25 cellular contexts compared by ENCODE assay signal in genomic region chr10:71810048-71810750, GRCh38.
"Had no signal": no experiment of that assay in that cellular context is flagged by ENCODE, and none has a peak within 500 bp of the region (broad histone marks: within the 10 kb centered on the region; RNA-seq: fewer than 3 reads in every experiment).

No MANE protein-coding gene starts in this region.

- H3K4me3 Mint-ChIP-seq: activated CD4-positive, alpha-beta T cell treated with anti-CD3 and anti-CD28 coated beads for 36 hours; activated naive CD8-positive, alpha-beta T cell; naive thymus-derived CD8-positive, alpha-beta T cell; stimulated activated naive B cell treated with anti-CD40 and anti-IgM and Interleukin-4, amounts not matched to agents 10 μg/mL and 1 μg/mL and 100 μg/mL, for 72 hours had no signal

- H3K4me1 ChIP-seq: right lobe of liver had no signal

- H3K36me3 Mint-ChIP-seq: activated naive CD8-positive, alpha-beta T cell had no signal

- H3K4me3 ChIP-seq: body of pancreas, esophagus squamous epithelium, heart right ventricle, left lung, lower lobe of right lung, right lobe of liver, skin epidermis, stomach, tibial nerve had no signal

- H3K27ac Mint-ChIP-seq: activated CD4-positive, alpha-beta T cell treated with anti-CD3 and anti-CD28 coated beads for 36 hours; activated naive CD8-positive, alpha-beta T cell; naive thymus-derived CD8-positive, alpha-beta T cell; progenitor cell of endocrine pancreas; stimulated activated naive B cell treated with anti-CD40 and anti-IgM and Interleukin-4, amounts not matched to agents 10 μg/mL and 1 μg/mL and 100 μg/mL, for 72 hours had no signal

- H3K27ac ChIP-seq: body of pancreas, epithelial cell of prostate, esophagus squamous epithelium, heart right ventricle, left lung, lower lobe of right lung, right lobe of liver, skin epidermis, stomach, tibial nerve had no signal

- H3K27me3 Mint-ChIP-seq: activated CD4-positive, alpha-beta T cell treated with anti-CD3 and anti-CD28 coated beads for 36 hours; activated naive CD8-positive, alpha-beta T cell; naive thymus-derived CD8-positive, alpha-beta T cell had no signal

- H3K27me3 ChIP-seq: body of pancreas, esophagus squamous epithelium, left lung, right lobe of liver, tibial nerve had no signal

- ATAC-seq: activated CD4-positive, alpha-beta T cell treated with anti-CD3 and anti-CD28 coated beads for 36 hours; body of pancreas; heart right ventricle; left lung; lower lobe of right lung; naive thymus-derived CD8-positive, alpha-beta T cell; right lobe of liver; stimulated activated naive B cell treated with anti-CD40 and anti-IgM and Interleukin-4, amounts not matched to agents 10 μg/mL and 1 μg/mL and 100 μg/mL, for 72 hours had no signal

- H3K9me3 Mint-ChIP-seq: naive thymus-derived CD8-positive, alpha-beta T cell; stimulated activated naive B cell treated with anti-CD40 and anti-IgM and Interleukin-4, amounts not matched to agents 10 μg/mL and 1 μg/mL and 100 μg/mL, for 72 hours had no signal

- H3K9me3 ChIP-seq: body of pancreas, esophagus squamous epithelium, heart right ventricle, left lung, lower lobe of right lung, right lobe of liver, stomach, tibial nerve had no signal

- DNase-seq: activated CD4-positive, alpha-beta T cell treated with anti-CD3 and anti-CD28 coated beads for 36 hours; activated CD4-positive, alpha-beta T cell treated with anti-CD3 and anti-CD28 coated beads, Interleukin-2, amount 50 U/mL, for 48 hours; activated CD4-positive, CD25-positive, alpha-beta regulatory T cell; activated CD8-positive, alpha-beta memory T cell treated with anti-CD3 and anti-CD28 coated beads for 24 hours; activated effector memory CD4-positive, alpha-beta T cell treated with Interleukin-2 at 50 U/mL for 16 hours; activated naive CD4-positive, alpha-beta T cell treated with Interleukin-2 at 50 U/mL for 16 hours; body of pancreas; dermis blood vessel endothelial cell; effector CD8-positive, alpha-beta T cell; esophagus squamous epithelium; foreskin melanocyte; heart right ventricle; lower lobe of right lung; mesenchymal stem cell; naive thymus-derived CD8-positive, alpha-beta T cell; stimulated activated CD4-positive, alpha-beta T cell treated with anti-CD3 and anti-CD28 coated beads, Interleukin-1b, Interleukin-23, amount 100 ng/mL, for 48 hours; stimulated activated naive B cell treated with anti-CD40 and anti-IgM and Interleukin-4, amounts not matched to agents 10 μg/mL and 1 μg/mL and 100 μg/mL, for 72 hours; stomach had no signal
